Comparison of ENCODE assay signal across 1 cellular context in the genomic region with DNA sequence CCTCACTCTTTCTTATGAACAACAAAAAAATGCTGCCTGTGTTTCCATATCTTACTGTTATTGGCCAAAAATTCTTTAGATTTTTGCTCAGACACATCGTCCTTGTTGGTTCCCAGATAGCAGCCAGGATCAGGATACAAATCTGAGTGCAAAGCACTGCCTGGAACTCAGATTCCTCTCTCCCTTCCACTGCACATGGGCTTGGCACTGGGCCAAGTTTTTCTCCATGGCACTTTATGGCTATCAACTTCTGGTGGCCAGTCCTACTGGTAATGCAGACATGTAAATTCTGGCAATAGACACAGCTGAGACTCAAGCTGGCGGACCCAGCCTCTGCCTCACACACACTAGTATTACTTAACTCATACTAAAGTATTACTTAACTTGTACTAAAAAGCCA.
TF ChIP-seq lines count a peak whose summit lies in the region.

No MANE protein-coding gene starts in this region.

TF ChIP-seq in IMR-90, 13 proteins besides CTCF, POLR2A, EP300 and RAD21:
- TF ChIP-seq NFE2L2 (IDR thresholded peaks at IDR 0.05; ENCODE audit: low read depth, low read length) (no peak), CHD1 (IDR thresholded peaks at IDR 0.05; ENCODE audit: low read depth, low read length) (no peak), RCOR1 (IDR thresholded peaks at IDR 0.05; ENCODE audit: insufficient replicate concordance, low read length) (no peak), RFX5 (IDR thresholded peaks at IDR 0.05; ENCODE audit: low read depth, low read length) (no peak), MAFK (IDR thresholded peaks at IDR 0.05; ENCODE audit: low read depth, low read length) (no peak), CEBPB (IDR thresholded peaks at IDR 0.05; ENCODE audit: low read depth, low read length) (no peak), FOS (IDR thresholded peaks at IDR 0.05; ENCODE audit: low read depth, low read length) (no peak), BHLHE40 (IDR thresholded peaks at IDR 0.05; ENCODE audit: low read depth, low read length) (no peak), MXI1 (IDR thresholded peaks at IDR 0.05; ENCODE audit: borderline replicate concordance, low read depth, low read length) (no peak), MAZ (IDR thresholded peaks at IDR 0.05; ENCODE audit: borderline replicate concordance, low read depth, low read length) (no peak), SMC3 (IDR thresholded peaks at IDR 0.05; ENCODE audit: low read depth, low read length) (no peak)
- TF ChIP-seq, protein P1, sequence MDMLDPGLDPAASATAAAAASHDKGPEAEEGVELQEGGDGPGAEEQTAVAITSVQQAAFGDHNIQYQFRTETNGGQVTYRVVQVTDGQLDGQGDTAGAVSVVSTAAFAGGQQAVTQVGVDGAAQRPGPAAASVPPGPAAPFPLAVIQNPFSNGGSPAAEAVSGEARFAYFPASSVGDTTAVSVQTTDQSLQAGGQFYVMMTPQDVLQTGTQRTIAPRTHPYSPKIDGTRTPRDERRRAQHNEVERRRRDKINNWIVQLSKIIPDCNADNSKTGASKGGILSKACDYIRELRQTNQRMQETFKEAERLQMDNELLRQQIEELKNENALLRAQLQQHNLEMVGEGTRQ (IDR thresholded peaks at IDR 0.05; ENCODE audit: low read depth, low read length): no peak
- TF ChIP-seq, protein P2, sequence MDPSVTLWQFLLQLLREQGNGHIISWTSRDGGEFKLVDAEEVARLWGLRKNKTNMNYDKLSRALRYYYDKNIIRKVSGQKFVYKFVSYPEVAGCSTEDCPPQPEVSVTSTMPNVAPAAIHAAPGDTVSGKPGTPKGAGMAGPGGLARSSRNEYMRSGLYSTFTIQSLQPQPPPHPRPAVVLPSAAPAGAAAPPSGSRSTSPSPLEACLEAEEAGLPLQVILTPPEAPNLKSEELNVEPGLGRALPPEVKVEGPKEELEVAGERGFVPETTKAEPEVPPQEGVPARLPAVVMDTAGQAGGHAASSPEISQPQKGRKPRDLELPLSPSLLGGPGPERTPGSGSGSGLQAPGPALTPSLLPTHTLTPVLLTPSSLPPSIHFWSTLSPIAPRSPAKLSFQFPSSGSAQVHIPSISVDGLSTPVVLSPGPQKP (IDR thresholded peaks at IDR 0.05; ENCODE audit: borderline replicate concordance, low read depth, low read length): no peak
